In the genomic region with DNA sequence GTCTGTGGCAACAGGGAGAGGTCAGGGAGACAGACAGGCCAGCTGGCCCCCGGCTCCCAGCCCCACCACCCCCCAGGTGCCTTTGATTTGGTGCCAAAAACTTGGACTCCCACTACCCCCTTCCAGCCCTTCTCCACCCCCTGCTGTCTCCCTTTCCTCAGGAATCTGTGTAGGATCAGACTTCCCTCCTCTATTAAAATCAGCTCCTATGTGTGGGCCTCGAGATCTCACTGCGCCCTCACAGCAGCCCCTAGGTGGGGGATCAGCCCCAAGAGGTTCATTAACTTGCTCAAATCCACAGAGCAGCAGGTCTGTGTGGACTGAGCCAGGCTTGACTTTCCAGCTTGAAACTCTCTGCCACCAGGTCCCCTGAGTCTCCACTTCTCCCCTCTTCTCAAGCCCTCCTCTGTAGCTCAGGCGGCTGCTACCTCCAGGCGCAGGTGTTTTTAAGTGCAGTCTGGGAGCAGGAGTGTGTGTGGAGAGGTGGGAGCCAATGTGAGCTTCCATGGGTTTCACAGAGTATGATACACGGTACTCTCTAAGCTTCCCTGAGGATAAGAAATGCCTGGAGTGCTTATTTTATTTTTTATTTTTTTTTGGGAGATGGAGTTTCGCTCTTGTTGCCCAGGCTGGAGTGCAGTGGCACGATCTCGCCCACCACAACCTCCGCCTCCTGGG, we compare ENCODE assay signal across 15 cellular contexts. TPM values are rescaled to one million over a fixed set of nuclear protein-coding genes. Genes with fewer than 3 reads are reported as not detected.
A peak's percentile ranks its signal among the peaks of the same experiment; 100 is the strongest.
DNase-seq lines count a peak whose midpoint lies in the region; ATAC-seq, FAIRE-seq and TF ChIP-seq lines count a peak whose summit lies in the region.
"Had no signal": no experiment of that assay in that cellular context is flagged by ENCODE, and none has a peak within 500 bp of the region (broad histone marks: within the 10 kb centered on the region; RNA-seq: fewer than 3 reads in every experiment).

No MANE protein-coding gene starts in this region.

- H3K4me1 ChIP-seq in HepG2 (ENCODE audit: insufficient read depth, low read length): peaks cover 39% of the 10 kb centered on the region
- H3K4me1 ChIP-seq in right lobe of liver: no peaks in the 10 kb centered on the region
- H3K4me1 ChIP-seq: SJCRH30 had no signal

- no peaks in the 10 kb centered on the region for H4K20me1 ChIP-seq in HepG2 (ENCODE audit: insufficient read depth, low read length)

- H3K4me3 ChIP-seq in HepG2 (replicated peaks in 1 of 3; ENCODE audit: insufficient read depth in 1 of 3, low read depth in 2 of 3, low read length in 3 of 3) (no peak overlapping the region), right lobe of liver (no peak overlapping the region)
- H3K4me3 ChIP-seq: PC-9, SJCRH30 had no signal

- FAIRE-seq in HepG2 (lab: Jason Lieb, UNC): no peak

- POLR2A ChIA-PET in HepG2 (lab: Yijun Ruan, JAX): no interaction called here

- no TSS peak for BruUV-seq in HepG2 (replicated peaks; lab: Mats Ljungman, UMichigan)

- CTCF ChIA-PET in HepG2 (lab: Yijun Ruan, JAX; ENCODE audit: low intra/inter-chr PET ratio, low total read pairs): no interaction called here

- H3K4me1 Mint-ChIP-seq in mesothelial cell of epicardium: no peaks in the 10 kb centered on the region

- no peaks in the 10 kb centered on the region for H3K36me3 Mint-ChIP-seq in mesothelial cell of epicardium

- TF ChIP-seq POLR2A in HepG2 (IDR thresholded peaks at IDR 0.05; ENCODE audit: insufficient read depth in 1 of 2, low read depth in 2 of 2, low read length in 2 of 2) (no peak), right lobe of liver (IDR thresholded peaks at IDR 0.05) (no peak)

- no peak overlapping the region for H3K4me2 ChIP-seq in HepG2 (ENCODE audit: low read depth, low read length)
- H3K4me2 ChIP-seq: PC-9 had no signal

- in situ Hi-C loops in HepG2 (cut with HindIII; ENCODE audit: extremely low pct_ligation_motif_present, low pct_unique_long_range_greater_than_20kb): no loop called here

- no peak overlapping the region for H3K4me3 Mint-ChIP-seq in mesothelial cell of epicardium

- peak overlapping the region; percentile 16 for H3K27ac Mint-ChIP-seq in mesothelial cell of epicardium

- no peak for TF ChIP-seq RAD21 in HepG2 (CRISPR knock-in tag; IDR thresholded peaks at IDR 0.05)

- intact Hi-C loops in HepG2 (cut with micrococcal nuclease; ENCODE audit: unreplicated experiment) (no loop called here), right lobe of liver (cut with DNase I) (no loop called here)

- no peak overlapping the region for H2AFZ ChIP-seq in HepG2 (ENCODE audit: low read length)
- H2AFZ ChIP-seq: PC-9 had no signal

- ATAC-seq in HepG2 (peak; percentile 16; the same call in 2 of the 3 replicates), right lobe of liver (no peak), GM19351 (IDR thresholded peaks at IDR 0.05; ENCODE audit: unreplicated experiment) (no peak), GM21786 (IDR thresholded peaks at IDR 0.05; ENCODE audit: unreplicated experiment) (no peak), GM19324 (IDR thresholded peaks at IDR 0.05; ENCODE audit: low FRiP score, unreplicated experiment) (no peak)

- 66% methylated on average over 8 of the region's 10 CpGs for WGBS in HepG2 (ENCODE audit: low lambda C conversion rate)
- 67% methylated on average over 9 of the region's 10 CpGs for WGBS in right lobe of liver (ENCODE audit: insufficient coverage, low coverage, low lambda C conversion rate, missing lambda C conversion rate)

- no peak for DNase-seq in HepG2 (ENCODE audit: low spot score)
- no peak for DNase-seq in right lobe of liver
- DNase-seq in NCI-H345 (lab: John Stamatoyannopoulos, UW): peak; percentile 44
- DNase-seq in mesothelial cell of epicardium (ENCODE audit: low spot score in 2 of 2, unreplicated experiment in 2 of 2): no peak
- no peak for DNase-seq in GM19238 (ENCODE audit: insufficient read length, low spot score)
- DNase-seq: DMS 273 treated with DMSO at 0.1 percent for 48 hours, HCEC 1CT, NCI-H1105 treated with DMSO at 0.1 percent for 48 hours, NCI-H2029, NCI-H446 treated with DMSO at 0.1 percent for 48 hours, PC-9, SJCRH30 had no signal

- H3K9me3 Mint-ChIP-seq in mesothelial cell of epicardium: no peaks in the 10 kb centered on the region

- H3K27me3 ChIP-seq in HepG2 (ENCODE audit: control insufficient read depth in 1 of 2, insufficient read depth in 2 of 2, low read length in 2 of 2): peaks cover 2 to 3% of the 10 kb centered on the region in 2 experiments; a peak in 4 of 5 replicates
- H3K27me3 ChIP-seq in right lobe of liver: no peaks in the 10 kb centered on the region

- H3K27ac ChIP-seq in HepG2 (ENCODE audit: extremely low read length, insufficient read depth, low read length): no peak overlapping the region
- H3K27ac ChIP-seq in right lobe of liver: no peak overlapping the region
- H3K27ac ChIP-seq: PC-9, SJCRH30 had no signal

- H3K36me3 ChIP-seq in HepG2 (replicated peaks in 1 of 2; ENCODE audit: control insufficient read depth in 1 of 2, insufficient read depth in 2 of 2, low read length in 2 of 2) (no peaks in the 10 kb centered on the region), right lobe of liver (no peaks in the 10 kb centered on the region)
- H3K36me3 ChIP-seq: SJCRH30 had no signal

- TF ChIP-seq CTCF in HepG2 (CRISPR knock-in tag; IDR thresholded peaks at IDR 0.05): no peak
- TF ChIP-seq CTCF in right lobe of liver (IDR thresholded peaks at IDR 0.05): no peak
- no peak for TF ChIP-seq CTCF in mesothelial cell of epicardium (IDR thresholded peaks at IDR 0.05; ENCODE audit: unreplicated experiment)

- H3K27me3 Mint-ChIP-seq in mesothelial cell of epicardium (ENCODE audit: low read depth): peaks cover 11% of the 10 kb centered on the region

- H3K9me3 ChIP-seq in HepG2 (ENCODE audit: low read length) (no peaks in the 10 kb centered on the region), right lobe of liver (no peaks in the 10 kb centered on the region)
- H3K9me3 ChIP-seq: SJCRH30 had no signal

- no peaks in the 10 kb centered on the region for H3K79me2 ChIP-seq in HepG2 (ENCODE audit: insufficient read depth, low read length)

- no peak for TF ChIP-seq EP300 in HepG2 (IDR thresholded peaks at IDR 0.05; ENCODE audit: low read depth in 2 of 2, low read length in 2 of 2)
- TF ChIP-seq EP300 in HepG2 (CRISPR knock-in tag; IDR thresholded peaks at IDR 0.05; ENCODE audit: borderline replicate concordance): no peak

- no peak overlapping the region for H3K9ac ChIP-seq in HepG2 (ENCODE audit: insufficient read depth, low read depth, low read length)

RNA-seq across cellular contexts. Expression of a gene that starts 1.7 kb away (rescaled TPM):
- total RNA-seq in HepG2 (2016; rRNA removed; fragmentation: Illumina TruSeq; extraction: Trizol) (not detected in 2 replicates), right lobe of liver (not detected), mesothelial cell of epicardium (not detected in 3 replicates)
- not detected in 2 replicates for total RNA-seq in HepG2 (2016; cell fraction: cytosol; rRNA removed; fragmentation: Illumina TruSeq; extraction: Trizol; ENCODE audit: low read depth)
- total RNA-seq in HepG2 (2016; cell fraction: insoluble cytoplasmic fraction; rRNA removed; fragmentation: Illumina TruSeq; extraction: Trizol): not detected in 2 replicates
- total RNA-seq in HepG2 (2016; cell fraction: membrane; rRNA removed; fragmentation: Illumina TruSeq; extraction: Trizol): not detected in 2 replicates
- total RNA-seq in HepG2 (2016; cell fraction: nucleus; rRNA removed; fragmentation: Illumina TruSeq; extraction: Trizol): not detected in 2 replicates
- polyA plus RNA-seq in HepG2 (2011; rRNA removed): 0.09 TPM in 1 of 2 replicates, not detected in the other
- not detected in 2 replicates for polyA plus RNA-seq in HepG2 (2011; cell fraction: cytosol; rRNA removed)
- not detected in 2 replicates for polyA plus RNA-seq in HepG2 (2011; cell fraction: nucleus; rRNA removed)
- not detected in 2 replicates for polyA plus RNA-seq in HepG2 (2012)
- not detected in 2 replicates for polyA plus RNA-seq in HepG2 (2016; cell fraction: cytosol; fragmentation: Illumina TruSeq; extraction: Trizol; ENCODE audit: low read depth)
- polyA plus RNA-seq in HepG2 (2016; cell fraction: insoluble cytoplasmic fraction; fragmentation: Illumina TruSeq; extraction: Trizol; ENCODE audit: low read depth): not detected in 2 replicates
- not detected in 2 replicates for polyA plus RNA-seq in HepG2 (2016; cell fraction: membrane; fragmentation: Illumina TruSeq; extraction: Trizol; ENCODE audit: low read depth)
- not detected in 2 replicates for polyA plus RNA-seq in HepG2 (2016; cell fraction: nucleus; fragmentation: Illumina TruSeq; extraction: Trizol; ENCODE audit: insufficient read depth, low read depth)
- not detected in 2 replicates for polyA minus RNA-seq in HepG2 (2011; rRNA and poly(A)+ RNA removed; ENCODE audit: low replicate concordance)
- polyA minus RNA-seq in HepG2 (2011; cell fraction: cytosol; rRNA and poly(A)+ RNA removed): not detected in 2 replicates
- polyA minus RNA-seq in HepG2 (2011; cell fraction: nucleus; rRNA and poly(A)+ RNA removed): not detected in 2 replicates
- total RNA-seq: PC-9, SJCRH30 had no signal

RNA-seq across cellular contexts. Expression of a gene that starts 6.8 kb away (rescaled TPM):
- total RNA-seq in HepG2 (2016; rRNA removed; fragmentation: Illumina TruSeq; extraction: Trizol) (not detected in 2 replicates), right lobe of liver (under 1 TPM in 1 of 6 experiments, not detected in 5; 0.24 TPM), mesothelial cell of epicardium (0.32 to 0.49 TPM (median 0.47 TPM) in 3 replicates)
- total RNA-seq in HepG2 (2016; cell fraction: cytosol; rRNA removed; fragmentation: Illumina TruSeq; extraction: Trizol; ENCODE audit: low read depth): not detected in 2 replicates
- total RNA-seq in HepG2 (2016; cell fraction: insoluble cytoplasmic fraction; rRNA removed; fragmentation: Illumina TruSeq; extraction: Trizol): not detected in 2 replicates
- not detected in 2 replicates for total RNA-seq in HepG2 (2016; cell fraction: membrane; rRNA removed; fragmentation: Illumina TruSeq; extraction: Trizol)
- total RNA-seq in HepG2 (2016; cell fraction: nucleus; rRNA removed; fragmentation: Illumina TruSeq; extraction: Trizol): not detected in 2 replicates
- not detected in 2 replicates for polyA plus RNA-seq in HepG2 (2011; rRNA removed)
- polyA plus RNA-seq in HepG2 (2011; cell fraction: cytosol; rRNA removed): not detected in 2 replicates
- not detected in 2 replicates for polyA plus RNA-seq in HepG2 (2011; cell fraction: nucleus; rRNA removed)
- polyA plus RNA-seq in HepG2 (2012): 0.16 TPM in 1 of 2 replicates, not detected in the other
- not detected in 2 replicates for polyA plus RNA-seq in HepG2 (2016; cell fraction: cytosol; fragmentation: Illumina TruSeq; extraction: Trizol; ENCODE audit: low read depth)
- not detected in 2 replicates for polyA plus RNA-seq in HepG2 (2016; cell fraction: insoluble cytoplasmic fraction; fragmentation: Illumina TruSeq; extraction: Trizol; ENCODE audit: low read depth)
- not detected in 2 replicates for polyA plus RNA-seq in HepG2 (2016; cell fraction: membrane; fragmentation: Illumina TruSeq; extraction: Trizol; ENCODE audit: low read depth)
- polyA plus RNA-seq in HepG2 (2016; cell fraction: nucleus; fragmentation: Illumina TruSeq; extraction: Trizol; ENCODE audit: insufficient read depth, low read depth): not detected in 2 replicates
- polyA minus RNA-seq in HepG2 (2011; rRNA and poly(A)+ RNA removed; ENCODE audit: low replicate concordance): not detected in 2 replicates
- polyA minus RNA-seq in HepG2 (2011; cell fraction: cytosol; rRNA and poly(A)+ RNA removed): not detected in 2 replicates
- polyA minus RNA-seq in HepG2 (2011; cell fraction: nucleus; rRNA and poly(A)+ RNA removed): not detected in 2 replicates
- total RNA-seq: SJCRH30 had no signal

RNA-seq across cellular contexts. Expression of a gene that starts 10.5 kb away (rescaled TPM):
- total RNA-seq in HepG2 (2016; rRNA removed; fragmentation: Illumina TruSeq; extraction: Trizol) (85.8 and 141 TPM in 2 replicates), right lobe of liver (10 to 100 TPM; 29.4 to 65.7 (median 36.2) TPM), mesothelial cell of epicardium (82.2 to 82.7 TPM (median 82.3 TPM) in 3 replicates)
- total RNA-seq in HepG2 (2016; cell fraction: cytosol; rRNA removed; fragmentation: Illumina TruSeq; extraction: Trizol; ENCODE audit: low read depth): 264 and 362 TPM in 2 replicates
- total RNA-seq in HepG2 (2016; cell fraction: insoluble cytoplasmic fraction; rRNA removed; fragmentation: Illumina TruSeq; extraction: Trizol): 91.4 and 136 TPM in 2 replicates
- 202 and 264 TPM in 2 replicates for total RNA-seq in HepG2 (2016; cell fraction: membrane; rRNA removed; fragmentation: Illumina TruSeq; extraction: Trizol)
- total RNA-seq in HepG2 (2016; cell fraction: nucleus; rRNA removed; fragmentation: Illumina TruSeq; extraction: Trizol): 88.0 and 104 TPM in 2 replicates
- polyA plus RNA-seq in HepG2 (2011; rRNA removed): 176 and 188 TPM in 2 replicates
- polyA plus RNA-seq in HepG2 (2011; cell fraction: cytosol; rRNA removed): 174 and 213 TPM in 2 replicates
- polyA plus RNA-seq in HepG2 (2011; cell fraction: nucleus; rRNA removed): 105 and 125 TPM in 2 replicates
- polyA plus RNA-seq in HepG2 (2012): 78.4 and 132 TPM in 2 replicates
- 361 and 462 TPM in 2 replicates for polyA plus RNA-seq in HepG2 (2016; cell fraction: cytosol; fragmentation: Illumina TruSeq; extraction: Trizol; ENCODE audit: low read depth)
- 102 and 104 TPM in 2 replicates for polyA plus RNA-seq in HepG2 (2016; cell fraction: insoluble cytoplasmic fraction; fragmentation: Illumina TruSeq; extraction: Trizol; ENCODE audit: low read depth)
- polyA plus RNA-seq in HepG2 (2016; cell fraction: membrane; fragmentation: Illumina TruSeq; extraction: Trizol; ENCODE audit: low read depth): 235 and 269 TPM in 2 replicates
- 176 and 183 TPM in 2 replicates for polyA plus RNA-seq in HepG2 (2016; cell fraction: nucleus; fragmentation: Illumina TruSeq; extraction: Trizol; ENCODE audit: insufficient read depth, low read depth)
- polyA minus RNA-seq in HepG2 (2011; rRNA and poly(A)+ RNA removed; ENCODE audit: low replicate concordance): 321 and 438 TPM in 2 replicates
- 44.9 and 50.7 TPM in 2 replicates for polyA minus RNA-seq in HepG2 (2011; cell fraction: cytosol; rRNA and poly(A)+ RNA removed)
- polyA minus RNA-seq in HepG2 (2011; cell fraction: nucleus; rRNA and poly(A)+ RNA removed): 18.3 and 26.4 TPM in 2 replicates

RNA-seq across cellular contexts. Expression of a gene that starts 21.5 kb away (rescaled TPM):
- 57.0 and 57.1 TPM in 2 replicates for total RNA-seq in HepG2 (2016; rRNA removed; fragmentation: Illumina TruSeq; extraction: Trizol)
- total RNA-seq in HepG2 (2016; cell fraction: cytosol; rRNA removed; fragmentation: Illumina TruSeq; extraction: Trizol; ENCODE audit: low read depth): 52.1 and 71.1 TPM in 2 replicates
- total RNA-seq in HepG2 (2016; cell fraction: insoluble cytoplasmic fraction; rRNA removed; fragmentation: Illumina TruSeq; extraction: Trizol): 55.0 and 64.5 TPM in 2 replicates
- total RNA-seq in HepG2 (2016; cell fraction: membrane; rRNA removed; fragmentation: Illumina TruSeq; extraction: Trizol): 55.0 and 70.4 TPM in 2 replicates
- 35.2 and 39.1 TPM in 2 replicates for total RNA-seq in HepG2 (2016; cell fraction: nucleus; rRNA removed; fragmentation: Illumina TruSeq; extraction: Trizol)
- polyA plus RNA-seq in HepG2 (2011; rRNA removed): 50.8 and 71.8 TPM in 2 replicates
- polyA plus RNA-seq in HepG2 (2011; cell fraction: cytosol; rRNA removed): 60.5 and 71.9 TPM in 2 replicates
- 113 and 144 TPM in 2 replicates for polyA plus RNA-seq in HepG2 (2011; cell fraction: nucleus; rRNA removed)
- 58.5 and 76.3 TPM in 2 replicates for polyA plus RNA-seq in HepG2 (2012)
- polyA plus RNA-seq in HepG2 (2016; cell fraction: cytosol; fragmentation: Illumina TruSeq; extraction: Trizol; ENCODE audit: low read depth): 63.4 and 84.5 TPM in 2 replicates
- polyA plus RNA-seq in HepG2 (2016; cell fraction: insoluble cytoplasmic fraction; fragmentation: Illumina TruSeq; extraction: Trizol; ENCODE audit: low read depth): 82.8 and 88.3 TPM in 2 replicates
- 64.6 and 76.3 TPM in 2 replicates for polyA plus RNA-seq in HepG2 (2016; cell fraction: membrane; fragmentation: Illumina TruSeq; extraction: Trizol; ENCODE audit: low read depth)
- polyA plus RNA-seq in HepG2 (2016; cell fraction: nucleus; fragmentation: Illumina TruSeq; extraction: Trizol; ENCODE audit: insufficient read depth, low read depth): 74.9 and 81.7 TPM in 2 replicates
- 16.2 and 41.7 TPM in 2 replicates for polyA minus RNA-seq in HepG2 (2011; rRNA and poly(A)+ RNA removed; ENCODE audit: low replicate concordance)
- 9.2 and 13.4 TPM in 2 replicates for polyA minus RNA-seq in HepG2 (2011; cell fraction: cytosol; rRNA and poly(A)+ RNA removed)
- 36.8 and 59.8 TPM in 2 replicates for polyA minus RNA-seq in HepG2 (2011; cell fraction: nucleus; rRNA and poly(A)+ RNA removed)
- total RNA-seq in right lobe of liver: 1 to 10 TPM; 1.0 to 4.0 (median 2.0) TPM
- 161 to 172 TPM (median 171 TPM) in 3 replicates for total RNA-seq in mesothelial cell of epicardium
- total RNA-seq: SJCRH30 had no signal

RNA-seq across cellular contexts. Expression of a gene that starts 28.5 kb away (rescaled TPM):
- 0.11 TPM in 1 of 2 replicates, not detected in the other for total RNA-seq in HepG2 (2016; rRNA removed; fragmentation: Illumina TruSeq; extraction: Trizol)
- not detected in 2 replicates for total RNA-seq in HepG2 (2016; cell fraction: cytosol; rRNA removed; fragmentation: Illumina TruSeq; extraction: Trizol; ENCODE audit: low read depth)
- total RNA-seq in HepG2 (2016; cell fraction: insoluble cytoplasmic fraction; rRNA removed; fragmentation: Illumina TruSeq; extraction: Trizol): 0.39 TPM in 2 replicates
- total RNA-seq in HepG2 (2016; cell fraction: membrane; rRNA removed; fragmentation: Illumina TruSeq; extraction: Trizol): 0.28 and 0.31 TPM in 2 replicates
- total RNA-seq in HepG2 (2016; cell fraction: nucleus; rRNA removed; fragmentation: Illumina TruSeq; extraction: Trizol): 0.66 TPM in 1 of 2 replicates, not detected in the other
- 0.08 and 0.09 TPM in 2 replicates for polyA plus RNA-seq in HepG2 (2011; rRNA removed)
- polyA plus RNA-seq in HepG2 (2011; cell fraction: cytosol; rRNA removed): 0.04 and 0.15 TPM in 2 replicates
- 0.51 and 0.69 TPM in 2 replicates for polyA plus RNA-seq in HepG2 (2011; cell fraction: nucleus; rRNA removed)
- 0.07 and 0.13 TPM in 2 replicates for polyA plus RNA-seq in HepG2 (2012)
- 0.07 and 0.15 TPM in 2 replicates for polyA plus RNA-seq in HepG2 (2016; cell fraction: cytosol; fragmentation: Illumina TruSeq; extraction: Trizol; ENCODE audit: low read depth)
- 0.13 TPM in 1 of 2 replicates, not detected in the other for polyA plus RNA-seq in HepG2 (2016; cell fraction: insoluble cytoplasmic fraction; fragmentation: Illumina TruSeq; extraction: Trizol; ENCODE audit: low read depth)
- 0.22 TPM in 1 of 2 replicates, not detected in the other for polyA plus RNA-seq in HepG2 (2016; cell fraction: membrane; fragmentation: Illumina TruSeq; extraction: Trizol; ENCODE audit: low read depth)
- polyA plus RNA-seq in HepG2 (2016; cell fraction: nucleus; fragmentation: Illumina TruSeq; extraction: Trizol; ENCODE audit: insufficient read depth, low read depth): 0.68 and 0.98 TPM in 2 replicates
- polyA minus RNA-seq in HepG2 (2011; rRNA and poly(A)+ RNA removed; ENCODE audit: low replicate concordance): 0.18 TPM in 1 of 2 replicates, not detected in the other
- not detected in 2 replicates for polyA minus RNA-seq in HepG2 (2011; cell fraction: cytosol; rRNA and poly(A)+ RNA removed)
- 0.13 TPM in 1 of 2 replicates, not detected in the other for polyA minus RNA-seq in HepG2 (2011; cell fraction: nucleus; rRNA and poly(A)+ RNA removed)
- total RNA-seq in right lobe of liver: under 1 TPM in 1 of 6 experiments, not detected in 5; 0.06 TPM
- 0.11 to 0.22 TPM (median 0.16 TPM) in 3 replicates for total RNA-seq in mesothelial cell of epicardium
- total RNA-seq: PC-9 had no signal
